In genomic region chr12:131005161-131006035, GRCh38 we compare ENCODE assay signal across 21 cellular contexts. TPM values are rescaled to one million over a fixed set of nuclear protein-coding genes. Genes with fewer than 3 reads are reported as not detected.
"Had no signal": no experiment of that assay in that cellular context is flagged by ENCODE, and none has a peak within 500 bp of the region (broad histone marks: within the 10 kb centered on the region; RNA-seq: fewer than 3 reads in every experiment).

No MANE protein-coding gene starts in this region.

- H3K9me3 ChIP-seq: gastrocnemius medialis, neutrophil, right lobe of liver, testis, upper lobe of right lung had no signal

- H3K27ac ChIP-seq: epithelial cell of prostate, gastrocnemius medialis, hepatocyte, neutrophil, right lobe of liver, testis, upper lobe of right lung had no signal

- H3K4me2 ChIP-seq: hepatocyte had no signal

- H3K36me3 Mint-ChIP-seq: activated naive CD8-positive, alpha-beta T cell treated with anti-CD3 and anti-CD28 coated beads, Interleukin-2, amount 10 ng/mL, durations not matched to agents 7 days and 5 days; mesothelial cell of epicardium had no signal

- H2AFZ ChIP-seq: hepatocyte had no signal

- H3K27me3 Mint-ChIP-seq: activated CD8-positive, alpha-beta T cell treated with anti-CD3 and anti-CD28 coated beads for 36 hours had no signal

- H3K36me3 ChIP-seq: gastrocnemius medialis, neutrophil, right lobe of liver had no signal

- H3K27ac Mint-ChIP-seq: activated CD8-positive, alpha-beta T cell treated with anti-CD3 and anti-CD28 coated beads for 36 hours; activated naive CD8-positive, alpha-beta T cell treated with anti-CD3 and anti-CD28 coated beads, Interleukin-2, amount 10 ng/mL, durations not matched to agents 7 days and 5 days; activated T-cell treated with anti-CD3 and anti-CD28 coated beads, Interleukin-2, amount 50 U/mL, for 72 hours; dendritic cell treated with granulocyte-macrophage colony-stimulating factor and Interleukin-4, amounts not matched to agents 40 ng/mL and 50 ng/mL, for 4 days; effector memory CD8-positive, alpha-beta T cell; mesothelial cell of epicardium; progenitor cell of endocrine pancreas had no signal

- H3K79me2 ChIP-seq: hepatocyte had no signal

- H3K9me3 Mint-ChIP-seq: activated CD8-positive, alpha-beta T cell treated with anti-CD3 and anti-CD28 coated beads for 36 hours; activated naive CD8-positive, alpha-beta T cell treated with anti-CD3 and anti-CD28 coated beads, Interleukin-2, amount 10 ng/mL, durations not matched to agents 7 days and 5 days; activated T-cell treated with anti-CD3 and anti-CD28 coated beads, Interleukin-2, amount 50 U/mL, for 72 hours; dendritic cell treated with granulocyte-macrophage colony-stimulating factor and Interleukin-4, amounts not matched to agents 40 ng/mL and 50 ng/mL, for 4 days; effector memory CD8-positive, alpha-beta T cell; mesothelial cell of epicardium had no signal

- ATAC-seq: activated CD8-positive, alpha-beta T cell treated with anti-CD3 and anti-CD28 coated beads for 36 hours; activated T-cell treated with anti-CD3 and anti-CD28 coated beads, Interleukin-2, amount 50 U/mL, for 72 hours; effector memory CD8-positive, alpha-beta T cell; gastrocnemius medialis; right lobe of liver; upper lobe of right lung had no signal

- H3K4me3 ChIP-seq: gastrocnemius medialis, hepatocyte, right lobe of liver, testis, upper lobe of right lung had no signal

- H3K27me3 ChIP-seq: gastrocnemius medialis, hepatocyte, right lobe of liver, testis, upper lobe of right lung had no signal

- DNase-seq: activated CD4-positive, alpha-beta T cell treated with anti-CD3 and anti-CD28 coated beads for 4 hours; activated CD8-positive, alpha-beta memory T cell treated with anti-CD3 and anti-CD28 coated beads, Interleukin-2, amount 50 U/mL, for 4 hours; activated CD8-positive, alpha-beta T cell treated with anti-CD3 and anti-CD28 coated beads for 36 hours; activated gamma-delta T cell treated with Interleukin-2 at 50 U/mL for 16 hours; activated naive CD8-positive, alpha-beta T cell treated with anti-CD3 and anti-CD28 coated beads, Interleukin-2, amount 10 ng/mL, durations not matched to agents 7 days and 5 days; activated T-cell treated with anti-CD3 and anti-CD28 coated beads, Interleukin-2, amount 50 U/mL, for 72 hours; anterior cingulate cortex; cerebellar nuclear complex; effector memory CD8-positive, alpha-beta T cell; gastrocnemius medialis; right lobe of liver; stimulated activated CD4-positive, alpha-beta T cell treated with anti-CD3 and anti-CD28 coated beads, Interleukin-2, amount 100 ng/mL, for 24 hours; stimulated activated naive CD4-positive, alpha-beta T cell treated with Interleukin-2 at 50 U/mL for 16 hours; testis; upper lobe of right lung had no signal

- H3K4me3 Mint-ChIP-seq: activated CD8-positive, alpha-beta T cell treated with anti-CD3 and anti-CD28 coated beads for 36 hours; activated naive CD8-positive, alpha-beta T cell treated with anti-CD3 and anti-CD28 coated beads, Interleukin-2, amount 10 ng/mL, durations not matched to agents 7 days and 5 days; activated T-cell treated with anti-CD3 and anti-CD28 coated beads, Interleukin-2, amount 50 U/mL, for 72 hours; dendritic cell treated with granulocyte-macrophage colony-stimulating factor and Interleukin-4, amounts not matched to agents 40 ng/mL and 50 ng/mL, for 4 days; effector memory CD8-positive, alpha-beta T cell; mesothelial cell of epicardium had no signal

RNA-seq across cellular contexts. Expression of gene ADGRD1, which starts 51.7 kb away (rescaled TPM):
- total RNA-seq: activated naive CD8-positive, alpha-beta T cell treated with anti-CD3 and anti-CD28 coated beads, Interleukin-2, amount 10 ng/mL, durations not matched to agents 7 days and 5 days had no signal
